ENCODE assay signal across 8 cellular contexts in the genomic region with DNA sequence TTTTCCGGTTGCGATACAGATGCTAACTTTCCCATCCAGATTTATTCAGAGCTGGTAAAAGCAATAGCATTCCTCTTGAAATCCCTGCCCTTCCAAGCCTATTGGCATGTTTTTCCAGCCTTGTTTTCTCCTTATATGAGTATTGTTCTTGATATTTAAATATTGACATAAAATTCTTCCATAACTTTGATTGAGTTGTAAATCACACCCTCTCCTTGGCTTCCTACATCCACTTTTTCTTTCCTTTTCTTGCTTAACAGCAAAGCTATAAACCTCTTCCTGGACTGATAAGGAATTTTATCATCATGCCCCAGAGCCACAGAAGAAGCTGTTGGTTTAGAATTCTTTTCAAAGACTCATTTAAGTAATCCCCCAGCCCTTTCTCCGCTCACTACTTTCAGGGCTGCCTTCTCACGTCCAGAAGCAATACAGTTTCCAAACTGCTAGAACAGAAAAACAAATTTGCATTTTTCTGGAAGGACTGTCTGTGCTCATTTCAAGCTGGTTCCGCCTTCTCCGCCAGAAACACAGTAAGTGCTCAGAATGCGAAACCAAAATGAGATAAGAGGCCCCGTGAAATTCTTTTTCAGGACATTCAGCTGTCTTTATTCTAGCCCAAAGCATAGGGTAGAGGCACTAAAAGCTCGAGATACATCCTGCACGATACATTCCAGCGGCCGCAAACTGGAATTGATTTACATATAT. TPM values are rescaled to one million over a fixed set of nuclear protein-coding genes. Genes with fewer than 3 reads are reported as not detected.
DNase-seq lines count a peak whose midpoint lies in the region; ATAC-seq and TF ChIP-seq lines count a peak whose summit lies in the region.

No MANE protein-coding gene starts in this region.

- peak overlapping the region; percentile 84 for H3K9ac ChIP-seq in adipocyte (ENCODE audit: low read length)

- no peaks in the 10 kb centered on the region for H3K36me3 Mint-ChIP-seq in activated T-cell treated with anti-CD3 and anti-CD28 coated beads, Interleukin-2, amount 50 U/mL, for 24 hours (ENCODE audit: low read depth)

- peaks cover 9% of the 10 kb centered on the region for H3K4me1 Mint-ChIP-seq in activated T-cell treated with anti-CD3 and anti-CD28 coated beads, Interleukin-2, amount 50 U/mL, for 24 hours (ENCODE audit: low read depth)

- no peaks in the 10 kb centered on the region for H3K9me3 Mint-ChIP-seq in activated T-cell treated with anti-CD3 and anti-CD28 coated beads, Interleukin-2, amount 50 U/mL, for 24 hours

- H3K36me3 ChIP-seq in adipocyte (ENCODE audit: control insufficient read depth, insufficient read depth, low read length, severe bottlenecking) = no peaks in the 10 kb centered on the region
- no peaks in the 10 kb centered on the region for H3K36me3 ChIP-seq in thyroid gland

- H3K4me1 ChIP-seq in adipocyte (ENCODE audit: control insufficient read depth, insufficient read depth, low read length) (peaks cover 18% of the 10 kb centered on the region), thyroid gland (peaks cover 3 to 7% of the 10 kb centered on the region in 2 donors)

- intact Hi-C loops in thyroid gland (cut with DNase I) = no loop called here

- H3K4me3 ChIP-seq in adipocyte (ENCODE audit: low read length) (peak overlapping the region; percentile 88), thyroid gland (replicated peaks in 1 of 3) (peak overlapping the region in 2 of 3 donors; percentile 41 to 44)

- 1 to 4% methylated on average over 10 to 12 of the region's 12 CpGs for WGBS in thyroid gland, 2 donors

- H3K9me3 ChIP-seq in adipocyte (ENCODE audit: control insufficient read depth, low read length) (no peaks in the 10 kb centered on the region), thyroid gland (no peaks in the 10 kb centered on the region)

- no peak for TF ChIP-seq CTCF in thyroid gland (IDR thresholded peaks at IDR 0.05)

- H3K27me3 ChIP-seq in adipocyte (replicated peaks; ENCODE audit: control insufficient read depth, insufficient read depth, low read length) (no peaks in the 10 kb centered on the region), thyroid gland (no peaks in the 10 kb centered on the region)

- no peak overlapping the region for H3K27ac Mint-ChIP-seq in activated T-cell treated with anti-CD3 and anti-CD28 coated beads, Interleukin-2, amount 50 U/mL, for 24 hours

- no peak for ATAC-seq in GM18517 (IDR thresholded peaks at IDR 0.05; ENCODE audit: unreplicated experiment)

- peaks cover 86% of the 10 kb centered on the region for H3K27me3 Mint-ChIP-seq in activated T-cell treated with anti-CD3 and anti-CD28 coated beads, Interleukin-2, amount 50 U/mL, for 24 hours

- H3K27ac ChIP-seq in thyroid gland = peak overlapping the region; percentile 64 to 82 (median 81)

- peak overlapping the region; percentile 61 for H3K4me3 Mint-ChIP-seq in activated T-cell treated with anti-CD3 and anti-CD28 coated beads, Interleukin-2, amount 50 U/mL, for 24 hours

- no peak for TF ChIP-seq POLR2A in thyroid gland (IDR thresholded peaks at IDR 0.05)

- DNase-seq in activated T-cell treated with anti-CD3 and anti-CD28 coated beads, Interleukin-2, amount 50 U/mL, for 24 hours = no peak
- no peak for DNase-seq in activated T-cell treated with anti-CD3 and anti-CD28 coated beads, Interleukin-2, amount 50 U/mL, for 1 hour
- peak; percentile 48 for DNase-seq in adipocyte (ENCODE audit: low read depth)
- peak; percentile 36 for DNase-seq in iris pigment epithelial cell (ENCODE audit: low read depth)
- DNase-seq in thyroid gland = peak; percentile 21 to 38
- no peak for DNase-seq in NCI-H446 (lab: John Stamatoyannopoulos, UW)
- no peak for DNase-seq in AML-193 (lab: John Stamatoyannopoulos, UW)

RNA-seq across cellular contexts. Expression of a gene that starts 0.9 kb away (rescaled TPM):
- 10 to 100 TPM in 3 of 4 donors, 1 to 10 TPM in 1; 9.5 to 19.5 (median 12.7) TPM for total RNA-seq in thyroid gland

Comparison
In these comparisons a context has a peak if more than half of its experiments do, and no peak if none do; other contexts are left out.
1. DNase-seq: peak in adipocyte (single experiment), iris pigment epithelial cell (single experiment) and thyroid gland (2 of 2); none in activated T-cell treated with anti-CD3 and anti-CD28 coated beads, Interleukin-2, amount 50 U/mL, for 24 hours (single experiment), activated T-cell treated with anti-CD3 and anti-CD28 coated beads, Interleukin-2, amount 50 U/mL, for 1 hour (single experiment), NCI-H446 (0 of 2) and AML-193 (0 of 2).